ENCODE assay signal across 14 cellular contexts in genomic region chr20:64040231-64041039, GRCh38. TPM values are rescaled to one million over a fixed set of nuclear protein-coding genes. Genes with fewer than 3 reads are reported as not detected.
DNase-seq lines count a peak whose midpoint lies in the region; ATAC-seq, FAIRE-seq and TF ChIP-seq lines count a peak whose summit lies in the region.
"Had no signal": no experiment of that assay in that cellular context is flagged by ENCODE, and none has a peak within 500 bp of the region (broad histone marks: within the 10 kb centered on the region; RNA-seq: fewer than 3 reads in every experiment).

No MANE protein-coding gene starts in this region.

- no peak for DNase-seq in T-helper 2 cell treated with Interferon-gamma antibody and Interleukin-4, amounts not matched to agents 5 μg/mL and 100 μg/mL, for 36 hours (ENCODE audit: low spot score)
- no peak for DNase-seq in T-helper 2 cell
- no peak for DNase-seq in stimulated activated naive CD8-positive, alpha-beta T cell treated with anti-CD3 and anti-CD28 coated beads, Interleukin-15, amount 100 ng/mL, for 72 hours
- no peak for DNase-seq in stimulated activated naive CD8-positive, alpha-beta T cell treated with anti-CD3 and anti-CD28 coated beads, Interleukin-15, Interleukin-2, amounts not matched to agents 100 U/mL and 50 U/mL, for 24 hours
- DNase-seq in kidney = peak; percentile 75
- no peak for DNase-seq in H4 (ENCODE audit: low spot score)
- DNase-seq in activated gamma-delta T cell treated with Interleukin-2 at 50 U/mL for 16 hours = no peak
- DNase-seq: adrenal gland, islet precursor cell, KG1, NCI-H1417, posterior cingulate gyrus, SHP77 had no signal

- H3K36me3 ChIP-seq in kidney (ENCODE audit: control insufficient read depth in 1 of 2, insufficient read depth in 2 of 2, low read length in 2 of 2) = no peaks in the 10 kb centered on the region
- H3K36me3 ChIP-seq: adrenal gland had no signal

- no peak overlapping the region for H3K27ac ChIP-seq in kidney (ENCODE audit: low read depth in 2 of 2, low read length in 2 of 2)

- no peak overlapping the region for H3K4me3 ChIP-seq in kidney (ENCODE audit: low read length in 2 of 2)
- H3K4me3 ChIP-seq: adrenal gland had no signal

- no peak for TF ChIP-seq CTCF in kidney (IDR thresholded peaks at IDR 0.05; ENCODE audit: borderline replicate concordance, extremely low read depth, insufficient read depth)

- H3K9ac ChIP-seq in kidney (ENCODE audit: low read length in 2 of 2) = no peak overlapping the region

- no peaks in the 10 kb centered on the region for H3K9me3 Mint-ChIP-seq in T-helper 2 cell treated with Interferon-gamma antibody and Interleukin-4, amounts not matched to agents 5 μg/mL and 100 μg/mL, for 36 hours
- H3K9me3 Mint-ChIP-seq in stimulated activated naive CD8-positive, alpha-beta T cell treated with anti-CD3 and anti-CD28 coated beads, Interleukin-15, amount 100 ng/mL, for 72 hours = no peaks in the 10 kb centered on the region

- peaks cover 0 to 14% of the 10 kb centered on the region in 2 donors for H3K4me1 ChIP-seq in kidney (ENCODE audit: control insufficient read depth in 1 of 2, insufficient read depth in 1 of 2, low read depth in 1 of 2, low read length in 2 of 2)

- H3K36me3 Mint-ChIP-seq in T-helper 2 cell treated with Interferon-gamma antibody and Interleukin-4, amounts not matched to agents 5 μg/mL and 100 μg/mL, for 36 hours (ENCODE audit: low read depth) = peaks cover under 1% of the 10 kb centered on the region

- intact Hi-C loops in kidney (cut with DNase I) = no loop called here

- no peaks in the 10 kb centered on the region for H3K9me3 ChIP-seq in kidney (ENCODE audit: control insufficient read depth in 1 of 2, low read length in 2 of 2)
- H3K9me3 ChIP-seq: adrenal gland had no signal

- FAIRE-seq in kidney (lab: Jason Lieb, UNC) = no peak

- H3K27ac Mint-ChIP-seq in T-helper 2 cell treated with Interferon-gamma antibody and Interleukin-4, amounts not matched to agents 5 μg/mL and 100 μg/mL, for 36 hours = peak overlapping the region; percentile 52
- H3K27ac Mint-ChIP-seq in stimulated activated naive CD8-positive, alpha-beta T cell treated with anti-CD3 and anti-CD28 coated beads, Interleukin-15, amount 100 ng/mL, for 72 hours = peak overlapping the region in 1 of 2 donors; percentile 27

- no peak for ATAC-seq in stimulated activated naive CD8-positive, alpha-beta T cell treated with anti-CD3 and anti-CD28 coated beads, Interleukin-15, amount 100 ng/mL, for 72 hours
- ATAC-seq in stimulated activated naive CD8-positive, alpha-beta T cell treated with anti-CD3 and anti-CD28 coated beads, Interleukin-15, Interleukin-2, amounts not matched to agents 100 U/mL and 50 U/mL, for 24 hours = no peak
- ATAC-seq in HG03342 (IDR thresholded peaks at IDR 0.05; ENCODE audit: unreplicated experiment) = no peak

- H3K27me3 Mint-ChIP-seq in T-helper 2 cell treated with Interferon-gamma antibody and Interleukin-4, amounts not matched to agents 5 μg/mL and 100 μg/mL, for 36 hours (ENCODE audit: low read depth) = peaks cover 2% of the 10 kb centered on the region
- peaks cover 8% of the 10 kb centered on the region for H3K27me3 Mint-ChIP-seq in stimulated activated naive CD8-positive, alpha-beta T cell treated with anti-CD3 and anti-CD28 coated beads, Interleukin-15, amount 100 ng/mL, for 72 hours

- H3K4me3 Mint-ChIP-seq in T-helper 2 cell treated with Interferon-gamma antibody and Interleukin-4, amounts not matched to agents 5 μg/mL and 100 μg/mL, for 36 hours = peak overlapping the region; percentile 66
- H3K4me3 Mint-ChIP-seq in stimulated activated naive CD8-positive, alpha-beta T cell treated with anti-CD3 and anti-CD28 coated beads, Interleukin-15, amount 100 ng/mL, for 72 hours = peak overlapping the region; percentile 16 to 85

- H3K4me1 Mint-ChIP-seq in T-helper 2 cell treated with Interferon-gamma antibody and Interleukin-4, amounts not matched to agents 5 μg/mL and 100 μg/mL, for 36 hours (ENCODE audit: low read depth) = peaks cover 36% of the 10 kb centered on the region
- H3K4me1 Mint-ChIP-seq in stimulated activated naive CD8-positive, alpha-beta T cell treated with anti-CD3 and anti-CD28 coated beads, Interleukin-15, amount 100 ng/mL, for 72 hours = peaks cover 67% of the 10 kb centered on the region

RNA-seq across cellular contexts. Expression of gene C20orf204, which starts 4.5 kb away (rescaled TPM):
- total RNA-seq in kidney = 2.4 TPM
- 0.75 TPM for polyA plus RNA-seq in kidney (ENCODE audit: insufficient read depth, low read depth, low replicate concordance)
- total RNA-seq in H4 (2014; rRNA removed; shearing (Covaris generic)) = 0.08 TPM in 1 of 2 replicates, not detected in the other

RNA-seq across cellular contexts. Expression of gene SOX18, which starts 9.0 kb away (rescaled TPM):
- total RNA-seq in kidney = 56.7 TPM
- polyA plus RNA-seq in kidney (ENCODE audit: insufficient read depth, low read depth, low replicate concordance) = 36.5 TPM
- total RNA-seq in H4 (2014; rRNA removed; shearing (Covaris generic)) = 0.19 TPM in 1 of 2 replicates, not detected in the other

RNA-seq across cellular contexts. Expression of gene TCEA2, which starts 22.6 kb away (rescaled TPM):
- 53.8 TPM for total RNA-seq in kidney
- polyA plus RNA-seq in kidney (ENCODE audit: insufficient read depth, low read depth, low replicate concordance) = 90.9 TPM
- 40.6 and 41.7 TPM in 2 replicates for total RNA-seq in H4 (2014; rRNA removed; shearing (Covaris generic))

RNA-seq across cellular contexts. Expression of gene RGS19, which starts 38.9 kb away (rescaled TPM):
- total RNA-seq in kidney = 20.2 TPM
- 6.8 TPM for polyA plus RNA-seq in kidney (ENCODE audit: insufficient read depth, low read depth, low replicate concordance)
- total RNA-seq in H4 (2014; rRNA removed; shearing (Covaris generic)) = 18.5 and 19.8 TPM in 2 replicates

RNA-seq across cellular contexts. Expression of gene OPRL1, which starts 39.4 kb away (rescaled TPM):
- total RNA-seq in kidney = 1.2 TPM
- 0.39 TPM for polyA plus RNA-seq in kidney (ENCODE audit: insufficient read depth, low read depth, low replicate concordance)
- total RNA-seq in H4 (2014; rRNA removed; shearing (Covaris generic)) = 0.23 and 0.97 TPM in 2 replicates

Comparison
In these comparisons a context has a peak if more than half of its experiments do, and no peak if none do; other contexts are left out.
1. RNA of gene SOX18, which starts 9.0 kb away (total RNA-seq): 56.7 TPM in kidney (single experiment); 0.19 TPM in H4; every median in the first group is over 10 times any median in the second.